In the genomic region with DNA sequence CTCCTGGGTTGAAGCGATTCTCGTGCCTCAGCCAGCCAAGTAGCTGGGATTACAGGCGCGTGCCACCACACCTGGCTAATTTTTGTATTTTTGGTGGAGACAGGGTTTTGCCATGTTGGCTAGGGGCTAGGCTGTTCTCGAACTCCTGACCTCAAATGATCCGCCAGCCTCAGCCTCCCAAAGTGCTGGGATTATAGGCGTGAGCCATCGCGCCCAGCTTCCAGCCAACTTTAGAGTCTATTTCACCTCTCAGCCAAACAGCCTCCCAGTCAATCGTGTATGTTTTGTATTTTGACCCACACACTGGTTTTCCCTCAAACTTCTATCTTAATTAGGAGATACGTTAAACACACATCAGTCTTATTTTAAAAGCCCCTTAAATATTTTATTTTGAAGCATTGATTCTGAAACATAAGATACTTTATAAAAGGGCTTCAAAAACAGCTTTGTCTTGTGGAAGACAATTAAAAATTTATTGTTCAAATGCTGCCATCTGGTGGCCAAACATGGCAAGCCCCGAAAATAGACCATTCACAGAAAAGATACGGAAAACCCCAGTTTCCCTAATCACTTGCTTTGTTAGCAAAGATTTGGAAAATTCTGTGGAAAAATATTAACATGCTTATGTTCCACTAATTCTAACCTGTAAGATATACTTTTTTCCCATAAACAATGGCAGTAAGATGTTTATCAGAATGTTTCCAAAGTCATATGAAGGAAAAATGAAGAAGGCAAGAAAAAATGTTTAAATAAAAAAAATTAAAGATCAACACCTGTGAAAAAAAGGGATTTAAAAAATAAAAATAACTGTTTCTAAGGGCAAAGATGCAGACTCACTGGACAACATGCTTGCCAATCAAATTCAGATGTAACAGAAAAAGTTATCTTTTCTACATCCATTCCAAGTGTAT, we compare ENCODE assay signal across 8 cellular contexts. TPM values are rescaled to one million over a fixed set of nuclear protein-coding genes. Genes with fewer than 3 reads are reported as not detected.
A peak's percentile ranks its signal among the peaks of the same experiment; 100 is the strongest.
DNase-seq lines count a peak whose midpoint lies in the region; ATAC-seq and TF ChIP-seq lines count a peak whose summit lies in the region.

No MANE protein-coding gene starts in this region.

- H3K4me3 Mint-ChIP-seq in mesothelial cell of epicardium: no peak overlapping the region

- DNase-seq in NCI-H526 (lab: John Stamatoyannopoulos, UW): peak; percentile 29 to 53
- no peak for DNase-seq in NCI-H526 treated with DMSO at 0.1 percent for 48 hours (lab: John Stamatoyannopoulos, UW)
- DNase-seq in NCI-H1930 (lab: John Stamatoyannopoulos, UW): peak; percentile 27 to 61
- DNase-seq in activated CD4-positive, alpha-beta T cell treated with anti-CD3 and anti-CD28 coated beads, Interleukin-2, amount 50 U/mL, for 24 hours (ENCODE audit: low read depth in 1 of 2, low spot score in 1 of 2): peak; percentile 24 to 33
- peak; percentile 44 for DNase-seq in effector CD8-positive, alpha-beta T cell (lab: John Stamatoyannopoulos, UW)
- DNase-seq in mesothelial cell of epicardium (ENCODE audit: low spot score in 2 of 2, unreplicated experiment in 2 of 2): peak in 1 of 2 experiments; percentile 64
- peak; percentile 30 for DNase-seq in stimulated activated naive CD4-positive, alpha-beta T cell treated with Interleukin-2 at 50 U/mL for 16 hours (lab: John Stamatoyannopoulos, UW)

- H3K27me3 Mint-ChIP-seq in mesothelial cell of epicardium (ENCODE audit: low read depth): no peaks in the 10 kb centered on the region

- no peak overlapping the region for H3K27ac Mint-ChIP-seq in mesothelial cell of epicardium

- TF ChIP-seq CTCF in mesothelial cell of epicardium (IDR thresholded peaks at IDR 0.05; ENCODE audit: unreplicated experiment): peak; percentile 98

- H3K36me3 Mint-ChIP-seq in mesothelial cell of epicardium: peaks cover 5% of the 10 kb centered on the region

- H3K9me3 Mint-ChIP-seq in mesothelial cell of epicardium: no peaks in the 10 kb centered on the region

- no peak for ATAC-seq in HG03571 (IDR thresholded peaks at IDR 0.05; ENCODE audit: unreplicated experiment)

- H3K4me1 Mint-ChIP-seq in mesothelial cell of epicardium: peaks cover 3% of the 10 kb centered on the region

RNA-seq across cellular contexts. Expression of gene APTX, which starts 33.1 kb away (rescaled TPM):
- total RNA-seq in mesothelial cell of epicardium: 34.2 to 37.7 TPM (median 34.7 TPM) in 3 replicates

RNA-seq across cellular contexts. Expression of gene DNAJA1, which starts 56.7 kb away (rescaled TPM):
- total RNA-seq in mesothelial cell of epicardium: 151 to 161 TPM (median 157 TPM) in 3 replicates
